ENCODE assay signal across 27 cellular contexts in the genomic region with DNA sequence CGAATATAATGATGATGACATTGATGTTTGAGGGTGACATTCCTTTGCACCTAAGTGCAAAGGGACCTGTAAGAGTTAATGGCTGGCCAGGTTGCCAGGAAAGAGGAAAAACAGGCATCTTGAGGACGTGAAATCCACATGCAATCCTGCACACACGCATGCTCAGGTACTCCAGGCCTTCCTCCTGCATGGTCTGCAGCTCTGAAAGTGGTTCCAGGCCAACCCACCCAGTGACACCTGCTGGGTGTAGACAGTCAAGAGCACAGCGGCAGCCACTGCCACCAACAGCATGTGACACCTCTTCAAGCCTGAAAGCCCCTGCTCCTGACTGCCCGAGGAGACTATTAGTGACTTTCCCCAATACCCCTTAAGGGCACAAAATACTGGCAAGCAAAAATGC.
"Had no signal": no experiment of that assay in that cellular context is flagged by ENCODE, and none has a peak within 500 bp of the region (broad histone marks: within the 10 kb centered on the region; RNA-seq: fewer than 3 reads in every experiment).

No MANE protein-coding gene starts in this region.

- H3K27me3 ChIP-seq: adrenal gland, ascending aorta, brain microvascular endothelial cell, esophagus squamous epithelium, sigmoid colon, vagina had no signal

- H3K4me1 Mint-ChIP-seq: activated CD4-positive, alpha-beta T cell treated with anti-CD3 and anti-CD28 coated beads, Interleukin-2, amount 10 ng/mL, durations not matched to agents 7 days and 5 days; activated naive CD8-positive, alpha-beta T cell treated with anti-CD3 and anti-CD28 coated beads for 36 hours; stimulated activated effector memory CD8-positive, alpha-beta T cell treated with anti-CD3 and anti-CD28 coated beads, Interleukin-12 subunit alpha, Interleukin-12 subunit beta, amount 100 ng/mL, for 72 hours had no signal

- H3K27me3 Mint-ChIP-seq: activated CD4-positive, alpha-beta T cell treated with anti-CD3 and anti-CD28 coated beads, Interleukin-2, amount 10 ng/mL, durations not matched to agents 7 days and 5 days; activated CD8-positive, alpha-beta T cell treated with anti-CD3 and anti-CD28 coated beads for 36 hours; activated naive CD8-positive, alpha-beta T cell treated with anti-CD3 and anti-CD28 coated beads for 36 hours; stimulated activated naive CD8-positive, alpha-beta T cell treated with anti-CD3 and anti-CD28 coated beads, Interleukin-15, Interleukin-2, amounts not matched to agents 100 ng/mL and 50 ng/mL, for 24 hours; type B pancreatic cell had no signal

- DNase-seq: activated CD4-positive, alpha-beta T cell treated with anti-CD3 and anti-CD28 coated beads, Interleukin-2, amount 10 ng/mL, durations not matched to agents 7 days and 5 days; activated CD4-positive, CD25-positive, alpha-beta regulatory T cell treated with anti-CD3 and anti-CD28 coated beads, Interleukin-2, amount 50 U/mL, for 72 hours; activated CD8-positive, alpha-beta T cell treated with anti-CD3 and anti-CD28 coated beads for 36 hours; activated naive CD4-positive, alpha-beta T cell treated with Interleukin-2 at 50 U/mL for 16 hours; activated naive CD8-positive, alpha-beta T cell treated with anti-CD3 and anti-CD28 coated beads for 36 hours; activated T-cell treated with anti-CD3 and anti-CD28 coated beads, Interleukin-2, amount 50 U/mL, for 4 hours; adrenal gland; esophagus squamous epithelium; foreskin melanocyte; lower lobe of right lung; retina; sigmoid colon; small intestine; stimulated activated CD4-positive, alpha-beta T cell treated with anti-CD3 and anti-CD28 coated beads, Interleukin-4, amount 100 ng/mL, for 24 hours; SW 1271 had no signal

- H3K9me3 ChIP-seq: adrenal gland, ascending aorta, esophagus squamous epithelium, lower lobe of right lung, prostate gland, thoracic aorta, vagina had no signal

- H3K36me3 ChIP-seq: adrenal gland, ascending aorta, brain microvascular endothelial cell, esophagus squamous epithelium, lower lobe of right lung, prostate gland, sigmoid colon, thoracic aorta, vagina had no signal

- FAIRE-seq: islet of Langerhans, small intestine had no signal

- H3K9me3 Mint-ChIP-seq: activated CD4-positive, alpha-beta T cell treated with anti-CD3 and anti-CD28 coated beads, Interleukin-2, amount 10 ng/mL, durations not matched to agents 7 days and 5 days; activated CD8-positive, alpha-beta T cell treated with anti-CD3 and anti-CD28 coated beads for 36 hours; activated naive CD8-positive, alpha-beta T cell treated with anti-CD3 and anti-CD28 coated beads for 36 hours; activated T-cell treated with anti-CD3 and anti-CD28 coated beads, Interleukin-2, amount 50 U/mL, for 4 hours; activated T-helper 2 cell treated with anti-CD3 and anti-CD28 coated beads, Interferon-gamma antibody, Interleukin-2, Interleukin-4, amounts not matched to agents 10 μg/mL and 5 μg/mL and 100 μg/mL, durations not matched to agents 14 hours and 24 hours and 36 hours; stimulated activated effector memory CD8-positive, alpha-beta T cell treated with anti-CD3 and anti-CD28 coated beads, Interleukin-12 subunit alpha, Interleukin-12 subunit beta, amount 100 ng/mL, for 72 hours; stimulated activated naive CD8-positive, alpha-beta T cell treated with anti-CD3 and anti-CD28 coated beads, Interleukin-15, Interleukin-2, amounts not matched to agents 100 ng/mL and 50 ng/mL, for 24 hours; T-helper 1 cell treated with Interleukin-12 subunit alpha and Interleukin-12 subunit beta and Interleukin-4 antibody, amounts not matched to agents 30 μg/mL and 1 μg/mL, for 36 hours had no signal

- H3K27ac ChIP-seq: adrenal gland, ascending aorta, esophagus squamous epithelium, lower lobe of right lung, prostate gland, sigmoid colon, thoracic aorta, vagina had no signal

- H3K27ac Mint-ChIP-seq: activated CD4-positive, alpha-beta T cell treated with anti-CD3 and anti-CD28 coated beads, Interleukin-2, amount 10 ng/mL, durations not matched to agents 7 days and 5 days; activated CD8-positive, alpha-beta T cell treated with anti-CD3 and anti-CD28 coated beads for 36 hours; activated naive CD8-positive, alpha-beta T cell treated with anti-CD3 and anti-CD28 coated beads for 36 hours; activated T-helper 2 cell treated with anti-CD3 and anti-CD28 coated beads, Interferon-gamma antibody, Interleukin-2, Interleukin-4, amounts not matched to agents 10 μg/mL and 5 μg/mL and 100 μg/mL, durations not matched to agents 14 hours and 24 hours and 36 hours; nephron; stimulated activated effector memory CD8-positive, alpha-beta T cell treated with anti-CD3 and anti-CD28 coated beads, Interleukin-12 subunit alpha, Interleukin-12 subunit beta, amount 100 ng/mL, for 72 hours; stimulated activated naive CD8-positive, alpha-beta T cell treated with anti-CD3 and anti-CD28 coated beads, Interleukin-15, Interleukin-2, amounts not matched to agents 100 ng/mL and 50 ng/mL, for 24 hours; T-helper 1 cell treated with Interleukin-12 subunit alpha and Interleukin-12 subunit beta and Interleukin-4 antibody, amounts not matched to agents 30 μg/mL and 1 μg/mL, for 36 hours; type B pancreatic cell had no signal

- H3K4me1 ChIP-seq: adrenal gland, ascending aorta, esophagus squamous epithelium, lower lobe of right lung, prostate gland, sigmoid colon, vagina had no signal

- H3K4me3 Mint-ChIP-seq: activated CD4-positive, alpha-beta T cell treated with anti-CD3 and anti-CD28 coated beads, Interleukin-2, amount 10 ng/mL, durations not matched to agents 7 days and 5 days; activated CD8-positive, alpha-beta T cell treated with anti-CD3 and anti-CD28 coated beads for 36 hours; activated naive CD8-positive, alpha-beta T cell treated with anti-CD3 and anti-CD28 coated beads for 36 hours; activated T-cell treated with anti-CD3 and anti-CD28 coated beads, Interleukin-2, amount 50 U/mL, for 4 hours; nephron; stimulated activated effector memory CD8-positive, alpha-beta T cell treated with anti-CD3 and anti-CD28 coated beads, Interleukin-12 subunit alpha, Interleukin-12 subunit beta, amount 100 ng/mL, for 72 hours; stimulated activated naive CD8-positive, alpha-beta T cell treated with anti-CD3 and anti-CD28 coated beads, Interleukin-15, Interleukin-2, amounts not matched to agents 100 ng/mL and 50 ng/mL, for 24 hours; T-helper 1 cell treated with Interleukin-12 subunit alpha and Interleukin-12 subunit beta and Interleukin-4 antibody, amounts not matched to agents 30 μg/mL and 1 μg/mL, for 36 hours; type B pancreatic cell had no signal

- H3K36me3 Mint-ChIP-seq: activated naive CD8-positive, alpha-beta T cell treated with anti-CD3 and anti-CD28 coated beads for 36 hours; stimulated activated effector memory CD8-positive, alpha-beta T cell treated with anti-CD3 and anti-CD28 coated beads, Interleukin-12 subunit alpha, Interleukin-12 subunit beta, amount 100 ng/mL, for 72 hours had no signal

- H3K4me3 ChIP-seq: adrenal gland, ascending aorta, esophagus squamous epithelium, lower lobe of right lung, prostate gland, sigmoid colon, thoracic aorta, vagina had no signal
